Comparison of ENCODE assay signal across 44 cellular contexts in genomic region chr6:28468056-28468455, GRCh38. TPM values are rescaled to one million over a fixed set of nuclear protein-coding genes. Genes with fewer than 3 reads are reported as not detected.
"Had no signal": no experiment of that assay in that cellular context is flagged by ENCODE, and none has a peak within 500 bp of the region (broad histone marks: within the 10 kb centered on the region; RNA-seq: fewer than 3 reads in every experiment).

No MANE protein-coding gene starts in this region.

- H3K9me3 ChIP-seq: ascending aorta had no signal

- FAIRE-seq: astrocyte, bronchial epithelial cell had no signal

- H3K36me3 ChIP-seq: adrenal gland, ascending aorta, brain microvascular endothelial cell, breast epithelium, cardiac muscle cell had no signal

- H3K4me1 ChIP-seq: adrenal gland, ascending aorta, body of pancreas, breast epithelium had no signal

- H3K27ac Mint-ChIP-seq: activated naive CD4-positive, alpha-beta T cell treated with anti-CD3 and anti-CD28 coated beads for 36 hours; activated naive CD4-positive, alpha-beta T cell treated with anti-CD3 and anti-CD28 coated beads, Interleukin-2, amount 10 ng/mL, durations not matched to agents 7 days and 5 days; activated naive CD4-positive, alpha-beta T cell treated with anti-CD3 and anti-CD28 coated beads, Interleukin-2, amount 50 U/mL, for 24 hours; activated naive CD4-positive, alpha-beta T cell treated with anti-CD3 and anti-CD28 coated beads, Interleukin-2, amount 50 U/mL, for 72 hours; activated naive CD8-positive, alpha-beta T cell; activated naive CD8-positive, alpha-beta T cell treated with anti-CD3 and anti-CD28 coated beads for 36 hours; activated naive CD8-positive, alpha-beta T cell treated with anti-CD3 and anti-CD28 coated beads, Interleukin-2, amount 10 ng/mL, durations not matched to agents 7 days and 5 days; activated naive CD8-positive, alpha-beta T cell treated with anti-CD3 and anti-CD28 coated beads, Interleukin-2, amount 50 U/mL, for 24 hours; activated T-cell treated with anti-CD3 and anti-CD28 coated beads, Interleukin-2, amount 50 U/mL, for 24 hours; activated T-cell treated with anti-CD3 and anti-CD28 coated beads, Interleukin-2, amount 50 U/mL, for 72 hours; activated T-helper 1 cell treated with anti-CD3 and anti-CD28 coated beads, Interleukin-12 subunit alpha, Interleukin-12 subunit beta, Interleukin-2, Interleukin-4 antibody, amounts not matched to agents 30 ng/mL and 10 ng/mL and 1 ng/mL, durations not matched to agents 14 hours and 24 hours and 36 hours; activated T-helper 17 cell treated with anti-CD3 and anti-CD28 coated beads, Interleukin-2, amount 50 U/mL, for 72 hours; activated T-helper 2 cell treated with anti-CD3 and anti-CD28 coated beads, Interferon-gamma antibody, Interleukin-2, Interleukin-4, amounts not matched to agents 10 μg/mL and 5 μg/mL and 100 μg/mL, durations not matched to agents 14 hours and 24 hours and 36 hours; brain had no signal

- ATAC-seq: activated naive CD4-positive, alpha-beta T cell treated with anti-CD3 and anti-CD28 coated beads, Interleukin-2, amount 50 U/mL, for 72 hours; activated naive CD8-positive, alpha-beta T cell treated with anti-CD3 and anti-CD28 coated beads, Interleukin-2, amount 50 U/mL, for 24 hours; activated T-cell treated with anti-CD3 and anti-CD28 coated beads, Interleukin-2, amount 50 U/mL, for 4 hours; activated T-cell treated with anti-CD3 and anti-CD28 coated beads, Interleukin-2, amount 50 U/mL, for 72 hours; activated T-helper 17 cell treated with anti-CD3 and anti-CD28 coated beads, Interleukin-2, amount 50 U/mL, for 72 hours; body of pancreas had no signal

- H3K4me3 ChIP-seq: adrenal gland, ascending aorta, body of pancreas, breast epithelium, cardiac muscle cell had no signal

- DNase-seq: activated effector memory CD4-positive, alpha-beta T cell treated with anti-CD3 and anti-CD28 coated beads, Interleukin-2, amount 50 U/mL, for 16 hours; activated effector memory CD4-positive, alpha-beta T cell treated with Interleukin-2 at 50 U/mL for 16 hours; activated gamma-delta T cell; activated gamma-delta T cell treated with Interleukin-2 at 50 U/mL for 16 hours; activated naive CD4-positive, alpha-beta T cell; activated naive CD4-positive, alpha-beta T cell treated with anti-CD3 and anti-CD28 coated beads for 36 hours; activated naive CD4-positive, alpha-beta T cell treated with anti-CD3 and anti-CD28 coated beads, Interleukin-2, amount 10 ng/mL, durations not matched to agents 7 days and 5 days; activated naive CD4-positive, alpha-beta T cell treated with anti-CD3 and anti-CD28 coated beads, Interleukin-2, amount 50 U/mL, for 16 hours; activated naive CD4-positive, alpha-beta T cell treated with Interleukin-2 at 50 U/mL for 16 hours; activated naive CD8-positive, alpha-beta T cell treated with anti-CD3 and anti-CD28 coated beads for 36 hours; activated naive CD8-positive, alpha-beta T cell treated with anti-CD3 and anti-CD28 coated beads, Interleukin-2, amount 10 ng/mL, durations not matched to agents 7 days and 5 days; activated naive CD8-positive, alpha-beta T cell treated with anti-CD3 and anti-CD28 coated beads, Interleukin-2, amount 50 U/mL, for 24 hours; activated T-cell treated with anti-CD3 and anti-CD28 coated beads, Interleukin-2, amount 50 U/mL, for 1 hour; activated T-cell treated with anti-CD3 and anti-CD28 coated beads, Interleukin-2, amount 50 U/mL, for 24 hours; activated T-cell treated with anti-CD3 and anti-CD28 coated beads, Interleukin-2, amount 50 U/mL, for 4 hours; activated T-cell treated with anti-CD3 and anti-CD28 coated beads, Interleukin-2, amount 50 U/mL, for 48 hours; activated T-cell treated with anti-CD3 and anti-CD28 coated beads, Interleukin-2, amount 50 U/mL, for 72 hours; adrenal gland; amniotic stem cell; amygdala; anterior cingulate cortex; aorta; body of pancreas; brain microvascular endothelial cell; caudate nucleus; central memory CD4-positive, alpha-beta T cell; cerebellar nuclear complex had no signal

- H3K9me3 Mint-ChIP-seq: activated naive CD4-positive, alpha-beta T cell treated with anti-CD3 and anti-CD28 coated beads for 36 hours; activated naive CD4-positive, alpha-beta T cell treated with anti-CD3 and anti-CD28 coated beads, Interleukin-2, amount 10 ng/mL, durations not matched to agents 7 days and 5 days; activated naive CD4-positive, alpha-beta T cell treated with anti-CD3 and anti-CD28 coated beads, Interleukin-2, amount 50 U/mL, for 24 hours; activated naive CD8-positive, alpha-beta T cell treated with anti-CD3 and anti-CD28 coated beads for 36 hours; activated T-cell treated with anti-CD3 and anti-CD28 coated beads, Interleukin-2, amount 50 U/mL, for 72 hours; activated T-helper 1 cell treated with anti-CD3 and anti-CD28 coated beads, Interleukin-12 subunit alpha, Interleukin-12 subunit beta, Interleukin-2, Interleukin-4 antibody, amounts not matched to agents 30 ng/mL and 10 ng/mL and 1 ng/mL, durations not matched to agents 14 hours and 24 hours and 36 hours; activated T-helper 2 cell treated with anti-CD3 and anti-CD28 coated beads, Interferon-gamma antibody, Interleukin-2, Interleukin-4, amounts not matched to agents 10 μg/mL and 5 μg/mL and 100 μg/mL, durations not matched to agents 14 hours and 24 hours and 36 hours; central memory CD8-positive, alpha-beta T cell had no signal

- H3K27me3 ChIP-seq: ascending aorta had no signal

- H3K4me1 Mint-ChIP-seq: activated naive CD4-positive, alpha-beta T cell treated with anti-CD3 and anti-CD28 coated beads, Interleukin-2, amount 10 ng/mL, durations not matched to agents 7 days and 5 days; activated naive CD4-positive, alpha-beta T cell treated with anti-CD3 and anti-CD28 coated beads, Interleukin-2, amount 50 U/mL, for 24 hours; activated naive CD8-positive, alpha-beta T cell treated with anti-CD3 and anti-CD28 coated beads for 36 hours; activated naive CD8-positive, alpha-beta T cell treated with anti-CD3 and anti-CD28 coated beads, Interleukin-2, amount 10 ng/mL, durations not matched to agents 7 days and 5 days; activated naive CD8-positive, alpha-beta T cell treated with anti-CD3 and anti-CD28 coated beads, Interleukin-2, amount 50 U/mL, for 24 hours; activated T-helper 17 cell treated with anti-CD3 and anti-CD28 coated beads, Interleukin-2, amount 50 U/mL, for 72 hours; brain; central memory CD8-positive, alpha-beta T cell had no signal

- H3K4me3 Mint-ChIP-seq: activated naive CD4-positive, alpha-beta T cell treated with anti-CD3 and anti-CD28 coated beads for 36 hours; activated naive CD4-positive, alpha-beta T cell treated with anti-CD3 and anti-CD28 coated beads, Interleukin-2, amount 10 ng/mL, durations not matched to agents 7 days and 5 days; activated naive CD4-positive, alpha-beta T cell treated with anti-CD3 and anti-CD28 coated beads, Interleukin-2, amount 50 U/mL, for 24 hours; activated naive CD8-positive, alpha-beta T cell; activated naive CD8-positive, alpha-beta T cell treated with anti-CD3 and anti-CD28 coated beads for 36 hours; activated naive CD8-positive, alpha-beta T cell treated with anti-CD3 and anti-CD28 coated beads, Interleukin-2, amount 10 ng/mL, durations not matched to agents 7 days and 5 days; activated naive CD8-positive, alpha-beta T cell treated with anti-CD3 and anti-CD28 coated beads, Interleukin-2, amount 50 U/mL, for 24 hours; activated T-cell treated with anti-CD3 and anti-CD28 coated beads, Interleukin-2, amount 50 U/mL, for 24 hours; activated T-cell treated with anti-CD3 and anti-CD28 coated beads, Interleukin-2, amount 50 U/mL, for 4 hours; activated T-cell treated with anti-CD3 and anti-CD28 coated beads, Interleukin-2, amount 50 U/mL, for 72 hours; activated T-helper 1 cell treated with anti-CD3 and anti-CD28 coated beads, Interleukin-12 subunit alpha, Interleukin-12 subunit beta, Interleukin-2, Interleukin-4 antibody, amounts not matched to agents 30 ng/mL and 10 ng/mL and 1 ng/mL, durations not matched to agents 14 hours and 24 hours and 36 hours; activated T-helper 17 cell treated with anti-CD3 and anti-CD28 coated beads, Interleukin-2, amount 50 U/mL, for 72 hours; brain; central memory CD8-positive, alpha-beta T cell had no signal

- H3K27ac ChIP-seq: adrenal gland, ascending aorta, body of pancreas, brain microvascular endothelial cell, breast epithelium, cardiac muscle cell had no signal

- H3K36me3 Mint-ChIP-seq: activated naive CD4-positive, alpha-beta T cell treated with anti-CD3 and anti-CD28 coated beads, Interleukin-2, amount 10 ng/mL, durations not matched to agents 7 days and 5 days; activated naive CD4-positive, alpha-beta T cell treated with anti-CD3 and anti-CD28 coated beads, Interleukin-2, amount 50 U/mL, for 24 hours; activated naive CD8-positive, alpha-beta T cell; activated naive CD8-positive, alpha-beta T cell treated with anti-CD3 and anti-CD28 coated beads for 36 hours; brain had no signal

RNA-seq across cellular contexts. Expression of gene ZSCAN23, which starts 24.8 kb away (rescaled TPM):
- total RNA-seq: ascending aorta had no signal

RNA-seq across cellular contexts. Expression of gene GPX6, which starts 47.5 kb away (rescaled TPM):
- total RNA-seq: activated naive CD4-positive, alpha-beta T cell treated with anti-CD3 and anti-CD28 coated beads for 36 hours; activated naive CD4-positive, alpha-beta T cell treated with anti-CD3 and anti-CD28 coated beads, Interleukin-2, amount 50 U/mL, for 72 hours; activated naive CD8-positive, alpha-beta T cell treated with anti-CD3 and anti-CD28 coated beads for 36 hours; activated naive CD8-positive, alpha-beta T cell treated with anti-CD3 and anti-CD28 coated beads, Interleukin-2, amount 10 ng/mL, durations not matched to agents 7 days and 5 days; activated T-cell treated with anti-CD3 and anti-CD28 coated beads, Interleukin-2, amount 50 U/mL, for 4 hours; activated T-cell treated with anti-CD3 and anti-CD28 coated beads, Interleukin-2, amount 50 U/mL, for 72 hours; activated T-helper 1 cell treated with anti-CD3 and anti-CD28 coated beads, Interleukin-12 subunit alpha, Interleukin-12 subunit beta, Interleukin-2, Interleukin-4 antibody, amounts not matched to agents 30 ng/mL and 10 ng/mL and 1 ng/mL, durations not matched to agents 14 hours and 24 hours and 36 hours; activated T-helper 17 cell treated with anti-CD3 and anti-CD28 coated beads, Interleukin-2, amount 50 U/mL, for 72 hours; activated T-helper 2 cell treated with anti-CD3 and anti-CD28 coated beads, Interferon-gamma antibody, Interleukin-2, Interleukin-4, amounts not matched to agents 10 μg/mL and 5 μg/mL and 100 μg/mL, durations not matched to agents 14 hours and 24 hours and 36 hours; adrenal gland; aorta; ascending aorta; astrocyte; body of pancreas; breast epithelium; bronchial epithelial cell; cardiac muscle cell; cardiac septum; cerebellum; chondrocyte had no signal
- polyA plus RNA-seq: adipose tissue, adrenal gland, aorta, cardiac muscle cell had no signal

RNA-seq across cellular contexts. Expression of gene GPX5, which starts 57.6 kb away (rescaled TPM):
- total RNA-seq: activated naive CD4-positive, alpha-beta T cell treated with anti-CD3 and anti-CD28 coated beads for 36 hours; activated naive CD4-positive, alpha-beta T cell treated with anti-CD3 and anti-CD28 coated beads, Interleukin-2, amount 50 U/mL, for 72 hours; activated naive CD8-positive, alpha-beta T cell treated with anti-CD3 and anti-CD28 coated beads for 36 hours; activated naive CD8-positive, alpha-beta T cell treated with anti-CD3 and anti-CD28 coated beads, Interleukin-2, amount 10 ng/mL, durations not matched to agents 7 days and 5 days; activated T-cell treated with anti-CD3 and anti-CD28 coated beads, Interleukin-2, amount 50 U/mL, for 4 hours; activated T-cell treated with anti-CD3 and anti-CD28 coated beads, Interleukin-2, amount 50 U/mL, for 72 hours; activated T-helper 1 cell treated with anti-CD3 and anti-CD28 coated beads, Interleukin-12 subunit alpha, Interleukin-12 subunit beta, Interleukin-2, Interleukin-4 antibody, amounts not matched to agents 30 ng/mL and 10 ng/mL and 1 ng/mL, durations not matched to agents 14 hours and 24 hours and 36 hours; activated T-helper 17 cell treated with anti-CD3 and anti-CD28 coated beads, Interleukin-2, amount 50 U/mL, for 72 hours; activated T-helper 2 cell treated with anti-CD3 and anti-CD28 coated beads, Interferon-gamma antibody, Interleukin-2, Interleukin-4, amounts not matched to agents 10 μg/mL and 5 μg/mL and 100 μg/mL, durations not matched to agents 14 hours and 24 hours and 36 hours; adrenal gland; aorta; ascending aorta; body of pancreas; breast epithelium; bronchial epithelial cell; cardiac septum; cerebellum; chondrocyte had no signal
- polyA plus RNA-seq: adipose tissue, adrenal gland, aorta had no signal
